11 cellular contexts compared by ENCODE assay signal in the genomic region with DNA sequence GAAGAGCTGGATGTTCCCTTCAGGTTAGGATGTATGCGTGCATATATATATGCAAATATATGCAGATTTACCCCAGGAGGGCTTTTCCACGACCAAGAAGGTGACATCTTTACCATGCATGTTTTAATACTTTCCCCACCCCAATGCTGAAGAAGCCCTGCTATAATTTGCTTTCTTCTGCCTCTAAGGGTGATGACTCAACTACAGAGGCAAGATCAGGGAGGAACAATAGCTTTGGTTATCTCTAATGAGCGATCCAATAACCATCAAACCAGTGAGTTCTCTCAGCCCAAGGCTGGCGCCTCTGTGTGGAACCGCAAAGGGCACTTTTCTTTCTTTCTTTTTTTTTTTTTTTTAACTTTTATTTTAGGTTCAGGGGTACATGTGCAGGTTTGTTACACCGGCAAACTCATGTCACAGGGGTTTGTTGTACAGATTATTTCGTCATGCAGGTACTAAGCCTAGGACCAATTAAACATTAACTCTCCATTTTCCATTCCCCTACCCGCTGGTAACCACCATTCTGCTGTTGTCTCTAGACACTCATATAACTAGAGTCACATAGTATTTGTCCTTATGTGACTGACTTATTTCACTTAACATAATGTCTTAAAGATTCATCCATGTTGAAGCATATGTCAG. TPM values are rescaled to one million over a fixed set of nuclear protein-coding genes. Genes with fewer than 3 reads are reported as not detected.
A peak's percentile ranks its signal among the peaks of the same experiment; 100 is the strongest.
DNase-seq lines count a peak whose midpoint lies in the region; ATAC-seq, FAIRE-seq and TF ChIP-seq lines count a peak whose summit lies in the region.
"Had no signal": no experiment of that assay in that cellular context is flagged by ENCODE, and none has a peak within 500 bp of the region (broad histone marks: within the 10 kb centered on the region; RNA-seq: fewer than 3 reads in every experiment).

No MANE protein-coding gene starts in this region.

- BruUV-seq in PC-3 (replicated peaks; lab: Mats Ljungman, UMichigan), result no TSS peak
- BruUV-seq in endothelial cell of umbilical vein (replicated peaks; lab: Mats Ljungman, UMichigan), result no TSS peak

- H3K9me3 ChIP-seq in PC-3 (ENCODE audit: low read length) (no peaks in the 10 kb centered on the region), endothelial cell of umbilical vein (replicated peaks; ENCODE audit: control insufficient read depth, insufficient read depth, low read length) (no peaks in the 10 kb centered on the region)

- TF ChIP-seq POLR2A in GM12891 (IDR thresholded peaks at IDR 0.05; ENCODE audit: low read depth, low read length), result no peak
- TF ChIP-seq POLR2A in endothelial cell of umbilical vein (IDR thresholded peaks at IDR 0.05; ENCODE audit: low read depth, low read length), result no peak
- TF ChIP-seq POLR2A in lower leg skin (IDR thresholded peaks at IDR 0.05), result no peak

- H3K27me3 ChIP-seq in PC-3 (ENCODE audit: low read length) (no peaks in the 10 kb centered on the region), endothelial cell of umbilical vein (ENCODE audit: control insufficient read depth in 2 of 2, insufficient read depth in 2 of 2, low read length in 2 of 2) (peaks cover 4 to 5% of the 10 kb centered on the region in 2 experiments)

- H3K4me3 ChIP-seq in PC-3 (ENCODE audit: low read length), result peak overlapping the region; percentile 78
- H3K4me3 ChIP-seq in endothelial cell of umbilical vein (replicated peaks in 1 of 3; ENCODE audit: insufficient read depth in 1 of 3, low read depth in 1 of 3, low read length in 3 of 3), result no peak overlapping the region
- no peak overlapping the region for H3K4me3 ChIP-seq in lower leg skin (ENCODE audit: low read depth, poor library complexity, severe bottlenecking)

- no peaks in the 10 kb centered on the region for H3K79me2 ChIP-seq in PC-3 (ENCODE audit: low read length)
- H3K79me2 ChIP-seq in endothelial cell of umbilical vein (ENCODE audit: control insufficient read depth, insufficient read depth, low read length), result no peaks in the 10 kb centered on the region

- H3K27ac ChIP-seq in PC-3 (ENCODE audit: low read length), result no peak overlapping the region
- H3K27ac ChIP-seq in endothelial cell of umbilical vein (ENCODE audit: insufficient read depth, low read depth, low read length), result no peak overlapping the region

- H3K9me1 ChIP-seq in endothelial cell of umbilical vein (replicated peaks; ENCODE audit: control insufficient read depth, extremely low read depth, insufficient read depth, low read length), result no peaks in the 10 kb centered on the region

- WGBS in lower leg skin, 2 donors, result 47 to 48% methylated on average over 8 of the region's 8 CpGs

- DNase-seq in GM12891 (ENCODE audit: insufficient read length, low spot score) (no peak), PC-3 (peak; percentile 26), endothelial cell of umbilical vein (ENCODE audit: low read depth, low spot score) (no peak), renal cortical epithelial cell (ENCODE audit: low read depth) (peak; percentile 78), amygdala (lab: John Stamatoyannopoulos, UW) (no peak), lower leg skin (ENCODE audit: low spot score in 2 of 2) (no peak), urothelium cell line (ENCODE audit: low spot score) (no peak), SK-N-DZ (ENCODE audit: low spot score) (no peak)
- DNase-seq: NCI-H1930, SHP77 had no signal

- H4K20me1 ChIP-seq in PC-3 (ENCODE audit: low read length) (no peaks in the 10 kb centered on the region), endothelial cell of umbilical vein (replicated peaks; ENCODE audit: control insufficient read depth, extremely low read depth, insufficient read depth, low read length) (no peaks in the 10 kb centered on the region)

- no peak for FAIRE-seq in GM12891 (lab: Jason Lieb, UNC)
- FAIRE-seq in endothelial cell of umbilical vein (lab: Jason Lieb, UNC), result peak; percentile 67
- FAIRE-seq in urothelium cell line (lab: Jason Lieb, UNC), result no peak

- dilution Hi-C loops in endothelial cell of umbilical vein (cut with MboI; ENCODE audit: extremely low pct_ligation_motif_present, low sequenced_read_pairs), result no loop called here

- H3K9me2 ChIP-seq in PC-3 (replicated peaks; ENCODE audit: low read length), result no peaks in the 10 kb centered on the region

- H3K4me1 ChIP-seq in PC-3 (ENCODE audit: insufficient read depth, low read length) (peaks cover 5% of the 10 kb centered on the region), endothelial cell of umbilical vein (ENCODE audit: control insufficient read depth, extremely low read depth, insufficient read depth, low read length) (peaks cover 14% of the 10 kb centered on the region)

- CTCF ChIA-PET in PC-3 (lab: Charles Lee) (no interaction called here), endothelial cell of umbilical vein (lab: Charles Lee) (interaction anchor here (2.1 to 2.7 kb wide), 2 partner anchors 12 to 264 kb away, joined by 8 to 10 read pairs; no protein-coding TSS in a partner anchor)

- H3K4me2 ChIP-seq in PC-3 (ENCODE audit: low read length) (peak overlapping the region; percentile 95), endothelial cell of umbilical vein (ENCODE audit: insufficient read depth, low read length) (peak overlapping the region; percentile 99)

- H3K36me3 ChIP-seq in PC-3 (ENCODE audit: low read depth, low read length), result no peaks in the 10 kb centered on the region
- no peaks in the 10 kb centered on the region for H3K36me3 ChIP-seq in endothelial cell of umbilical vein (ENCODE audit: control insufficient read depth in 2 of 2, extremely low read depth in 1 of 2, insufficient read depth in 2 of 2, low read length in 2 of 2)

- H2AFZ ChIP-seq in PC-3 (ENCODE audit: low read length) (peak overlapping the region; percentile 96), endothelial cell of umbilical vein (ENCODE audit: low read depth, low read length) (peak overlapping the region; percentile 24)

- ATAC-seq in PC-3, result no peak

- intact Hi-C loops in PC-3 (cut with micrococcal nuclease) (no loop called here), endothelial cell of umbilical vein (cut with micrococcal nuclease) (no loop called here), lower leg skin (cut with DNase I; ENCODE audit: low total_unique reads) (no loop called here)

- TF ChIP-seq CTCF in PC-3 (conservative IDR thresholded peaks at IDR 0.05; ENCODE audit: low read depth, low read length), result no peak
- no peak for TF ChIP-seq CTCF in endothelial cell of umbilical vein (IDR thresholded peaks at IDR 0.05; ENCODE audit: extremely low read depth in 1 of 2, insufficient read depth in 1 of 2, low read depth in 1 of 2, low read length in 2 of 2)
- no peak for TF ChIP-seq CTCF in lower leg skin (IDR thresholded peaks at IDR 0.05)

- POLR2A ChIA-PET in PC-3 (lab: Charles Lee; ENCODE audit: unreplicated experiment) (no interaction called here), endothelial cell of umbilical vein (lab: Charles Lee) (interaction anchor here (0.9 kb wide), 1 partner anchor 88 kb away, joined by 5 read pairs; no protein-coding TSS in a partner anchor)

- peak overlapping the region; percentile 57; the same call in 1 of the 2 replicates for H3K9ac ChIP-seq in PC-3 (ENCODE audit: low read length)
- H3K9ac ChIP-seq in endothelial cell of umbilical vein (replicated peaks; ENCODE audit: extremely low read depth, insufficient read depth, low read length), result peak overlapping the region; percentile 84

- no peaks in the 10 kb centered on the region for H3F3A ChIP-seq in PC-3 (ENCODE audit: low read length, unreplicated experiment)

TF ChIP-seq in GM12891, 5 proteins besides CTCF, POLR2A, EP300 and RAD21:
- no peak for TF ChIP-seq SPI1 (IDR thresholded peaks at IDR 0.05; ENCODE audit: low read depth, low read length)
- peak; percentile 68; the same call in 1 of the 2 replicates for TF ChIP-seq POU2F2 (IDR thresholded peaks at IDR 0.05; ENCODE audit: low read depth, low read length)
- no peak for TF ChIP-seq TAF1 (IDR thresholded peaks at IDR 0.05; ENCODE audit: low read depth, low read length)
- no peak for TF ChIP-seq PAX5 (IDR thresholded peaks at IDR 0.05; ENCODE audit: insufficient read depth, low read length, severe bottlenecking)
TF ChIP-seq in GM12891: peak in this region for 1.

TF ChIP-seq in endothelial cell of umbilical vein, 7 proteins besides CTCF, POLR2A, EP300 and RAD21:
- TF ChIP-seq JUN (IDR thresholded peaks at IDR 0.05; ENCODE audit: borderline replicate concordance, insufficient read depth, insufficient read length, low read depth), result no peak
- no peak for TF ChIP-seq GATA2 (IDR thresholded peaks at IDR 0.05; ENCODE audit: insufficient read depth, insufficient read length, low read depth, low read length)
- no peak for TF ChIP-seq MYC (IDR thresholded peaks at IDR 0.05; ENCODE audit: low read depth, low read length)
- no peak for TF ChIP-seq MAX (IDR thresholded peaks at IDR 0.05; ENCODE audit: insufficient read depth, insufficient read length)
- no peak for TF ChIP-seq FOS (IDR thresholded peaks at IDR 0.05; ENCODE audit: borderline replicate concordance, insufficient read depth, low read length)
- TF ChIP-seq POLR2AphosphoS5 (IDR thresholded peaks at IDR 0.05; ENCODE audit: insufficient read depth, low read depth, low read length), result no peak
- no peak for TF ChIP-seq EZH2 (IDR thresholded peaks at IDR 0.05; ENCODE audit: borderline replicate concordance, low read depth, low read length, severe bottlenecking)

RNA-seq across cellular contexts. Expression of gene UBE2L5, which starts 25.7 kb away (rescaled TPM):
- polyA plus RNA-seq in GM12891 (2012; ENCODE audit: low read depth, missing spikeins), result 0.19 TPM
- total RNA-seq in PC-3 (2014; rRNA removed), result not detected in 2 replicates
- total RNA-seq in endothelial cell of umbilical vein, result not detected in 2 replicates
- not detected in 2 replicates for polyA plus RNA-seq in endothelial cell of umbilical vein
- polyA plus RNA-seq in endothelial cell of umbilical vein (2011; cell fraction: cytosol; rRNA removed), result not detected in 2 replicates
- polyA plus RNA-seq in endothelial cell of umbilical vein (2011; cell fraction: nucleus; rRNA removed), result not detected in 2 replicates
- 1.5 and 3.1 TPM in 2 replicates for polyA plus RNA-seq in endothelial cell of umbilical vein (2012)
- polyA minus RNA-seq in endothelial cell of umbilical vein, result not detected in 2 replicates
- not detected for polyA minus RNA-seq in endothelial cell of umbilical vein (2011; cell fraction: cytosol; rRNA and poly(A)+ RNA removed)
- not detected in 2 replicates for polyA minus RNA-seq in endothelial cell of umbilical vein (2011; cell fraction: nucleus; rRNA and poly(A)+ RNA removed)
- total RNA-seq in renal cortical epithelial cell, result not detected in 2 replicates
- under 1 TPM in 2 of 4 donors, not detected in 2; 0.13 to 0.20 TPM for total RNA-seq in lower leg skin
- not detected in 2 replicates for polyA plus RNA-seq in SK-N-DZ (2014; cell fraction: cytosol; rRNA removed)
- not detected in 2 replicates for polyA plus RNA-seq in SK-N-DZ (2014; cell fraction: nucleus; rRNA removed)
- total RNA-seq: fibroblast of lung had no signal

Comparison
In these comparisons a context has a peak if more than half of its experiments do, and no peak if none do; other contexts are left out.
1. DNase-seq: peak in PC-3 (single experiment) and renal cortical epithelial cell (single experiment); none in GM12891 (single experiment), endothelial cell of umbilical vein (single experiment), amygdala (0 of 56), lower leg skin (0 of 2), urothelium cell line (single experiment) and SK-N-DZ (single experiment).